9 cellular contexts compared by ENCODE assay signal in the genomic region with DNA sequence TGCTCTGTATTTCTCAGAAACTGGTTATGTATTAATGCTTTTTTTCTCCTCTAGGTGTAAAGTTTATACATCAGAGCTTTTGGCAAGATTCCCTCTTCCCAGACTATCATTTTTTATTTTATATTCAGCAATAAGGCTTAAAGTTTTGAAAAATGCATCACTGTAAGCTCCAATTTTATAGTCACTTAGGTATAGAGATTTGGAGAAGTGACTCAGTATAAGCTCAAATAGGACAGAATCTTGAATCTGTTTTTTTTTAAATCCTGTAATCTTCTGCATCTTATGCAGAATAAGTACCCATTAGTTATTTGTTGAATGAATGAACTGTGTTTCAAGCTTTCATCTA. TPM values are rescaled to one million over a fixed set of nuclear protein-coding genes. Genes with fewer than 3 reads are reported as not detected.
DNase-seq lines count a peak whose midpoint lies in the region; TF ChIP-seq lines count a peak whose summit lies in the region.
"Had no signal": no experiment of that assay in that cellular context is flagged by ENCODE, and none has a peak within 500 bp of the region (broad histone marks: within the 10 kb centered on the region; RNA-seq: fewer than 3 reads in every experiment).

No MANE protein-coding gene starts in this region.

- H3K27ac Mint-ChIP-seq in activated naive CD4-positive, alpha-beta T cell treated with anti-CD3 and anti-CD28 coated beads, Interleukin-2, amount 50 U/mL, for 24 hours: peak overlapping the region; percentile 96

- peaks cover 9% of the 10 kb centered on the region for H3K36me3 Mint-ChIP-seq in activated naive CD4-positive, alpha-beta T cell treated with anti-CD3 and anti-CD28 coated beads, Interleukin-2, amount 50 U/mL, for 24 hours

- peak overlapping the region; percentile 93 for H3K4me3 Mint-ChIP-seq in activated naive CD4-positive, alpha-beta T cell treated with anti-CD3 and anti-CD28 coated beads, Interleukin-2, amount 50 U/mL, for 24 hours

- H3K36me3 ChIP-seq in ascending aorta (no peaks in the 10 kb centered on the region), liver (ENCODE audit: control insufficient read depth in 4 of 4, insufficient read depth in 3 of 4, low read depth in 1 of 4, low read length in 3 of 4) (no peaks in the 10 kb centered on the region), transverse colon (no peaks in the 10 kb centered on the region)

- DNase-seq in activated naive CD4-positive, alpha-beta T cell (lab: John Stamatoyannopoulos, UW): no peak
- DNase-seq in ascending aorta (ENCODE audit: low spot score in 2 of 2) (no peak), transverse colon (no peak), SW 1271 (lab: John Stamatoyannopoulos, UW) (no peak), Ammon's horn (ENCODE audit: low spot score) (no peak), NOMO-1 treated with DMSO at 0.1 percent for 48 hours (lab: John Stamatoyannopoulos, UW; ENCODE audit: unreplicated experiment) (no peak)
- DNase-seq: GDM1 had no signal

- intact Hi-C loops in ascending aorta (cut with DNase I): loop anchor here (5.0 kb wide), 1 partner anchor 181 kb away; no protein-coding TSS in a partner anchor
- intact Hi-C loops in transverse colon (cut with DNase I; ENCODE audit: low total_unique reads): no loop called here

- TF ChIP-seq RAD21 in liver (IDR thresholded peaks at IDR 0.05): no peak

- no peak overlapping the region for H3K9ac ChIP-seq in liver (ENCODE audit: low read depth in 1 of 2, low read length in 2 of 2)

- no peaks in the 10 kb centered on the region for H3K9me3 ChIP-seq in ascending aorta
- no peaks in the 10 kb centered on the region for H3K9me3 ChIP-seq in liver (ENCODE audit: control insufficient read depth in 4 of 4, low read length in 3 of 4)
- no peaks in the 10 kb centered on the region for H3K9me3 ChIP-seq in transverse colon

- H3K9me3 Mint-ChIP-seq in activated naive CD4-positive, alpha-beta T cell treated with anti-CD3 and anti-CD28 coated beads, Interleukin-2, amount 50 U/mL, for 24 hours: no peaks in the 10 kb centered on the region

- H3K27ac ChIP-seq in ascending aorta (peak overlapping the region; percentile 91 to 99), liver (ENCODE audit: low read depth in 1 of 2, low read length in 2 of 2) (peak overlapping the region; percentile 81 to 90), transverse colon (peak overlapping the region; percentile 94 to 98 (median 98))

- in situ Hi-C loops in transverse colon (cut with MboI; ENCODE audit: low pct_ligation_motif_present in 1 of 4, low pct_unique_long_range_greater_than_20kb in 1 of 4, low sequenced_read_pairs in 3 of 4): loop anchor here in 1 of 4 donors (25.0 kb wide), 1 partner anchor 171 kb away; the partner anchor contains the start of gene HINT3

- H3K4me1 ChIP-seq in ascending aorta (peaks cover 0 to 15% of the 10 kb centered on the region in 2 donors), liver (ENCODE audit: control insufficient read depth in 4 of 4, insufficient read depth in 4 of 4, low read length in 3 of 4) (peaks cover 0 to 35% (median 20%) of the 10 kb centered on the region in 4 donors), transverse colon (peaks cover 12 to 20% (median 13%) of the 10 kb centered on the region in 4 donors)

- peak overlapping the region; percentile 90 to 91 for H3K4me3 ChIP-seq in ascending aorta
- peak overlapping the region; percentile 84 to 95 (median 94) for H3K4me3 ChIP-seq in liver (ENCODE audit: low read depth in 1 of 3, low read length in 3 of 3)
- H3K4me3 ChIP-seq in transverse colon: peak overlapping the region in 2 of 4 donors; percentile 61 to 85

- H3K27me3 ChIP-seq in ascending aorta (no peaks in the 10 kb centered on the region), liver (ENCODE audit: control insufficient read depth in 4 of 4, insufficient read depth in 4 of 4, low read length in 3 of 4) (no peaks in the 10 kb centered on the region), transverse colon (no peaks in the 10 kb centered on the region)

- TF ChIP-seq CTCF in ascending aorta (IDR thresholded peaks at IDR 0.05) (peak in 1 of 3 experiments; percentile 23), liver (IDR thresholded peaks at IDR 0.05; ENCODE audit: low read depth, low read length, missing input control) (no peak), transverse colon (IDR thresholded peaks at IDR 0.05) (peak in 1 of 5 experiments; percentile 7)

- no peak for TF ChIP-seq EP300 in transverse colon (IDR thresholded peaks at IDR 0.05; ENCODE audit: low read depth)

- H3K4me1 Mint-ChIP-seq in activated naive CD4-positive, alpha-beta T cell treated with anti-CD3 and anti-CD28 coated beads, Interleukin-2, amount 50 U/mL, for 24 hours: peaks cover 67% of the 10 kb centered on the region

- no peak for TF ChIP-seq POLR2A in transverse colon (IDR thresholded peaks at IDR 0.05)

- no peaks in the 10 kb centered on the region for H3K27me3 Mint-ChIP-seq in activated naive CD4-positive, alpha-beta T cell treated with anti-CD3 and anti-CD28 coated beads, Interleukin-2, amount 50 U/mL, for 24 hours

TF ChIP-seq in liver, 16 proteins besides CTCF, POLR2A, EP300 and RAD21:
- TF ChIP-seq GABPA (IDR thresholded peaks at IDR 0.05 in 1 of 2, conservative IDR thresholded peaks at IDR 0.05 in 1 of 2): no peak
- no peak for TF ChIP-seq HNF4A (conservative IDR thresholded peaks at IDR 0.05)
- no peak for TF ChIP-seq EGR1 (IDR thresholded peaks at IDR 0.05; ENCODE audit: low read depth in 2 of 2)
- TF ChIP-seq ATF3 (IDR thresholded peaks at IDR 0.05): no peak
- TF ChIP-seq, protein P1, sequence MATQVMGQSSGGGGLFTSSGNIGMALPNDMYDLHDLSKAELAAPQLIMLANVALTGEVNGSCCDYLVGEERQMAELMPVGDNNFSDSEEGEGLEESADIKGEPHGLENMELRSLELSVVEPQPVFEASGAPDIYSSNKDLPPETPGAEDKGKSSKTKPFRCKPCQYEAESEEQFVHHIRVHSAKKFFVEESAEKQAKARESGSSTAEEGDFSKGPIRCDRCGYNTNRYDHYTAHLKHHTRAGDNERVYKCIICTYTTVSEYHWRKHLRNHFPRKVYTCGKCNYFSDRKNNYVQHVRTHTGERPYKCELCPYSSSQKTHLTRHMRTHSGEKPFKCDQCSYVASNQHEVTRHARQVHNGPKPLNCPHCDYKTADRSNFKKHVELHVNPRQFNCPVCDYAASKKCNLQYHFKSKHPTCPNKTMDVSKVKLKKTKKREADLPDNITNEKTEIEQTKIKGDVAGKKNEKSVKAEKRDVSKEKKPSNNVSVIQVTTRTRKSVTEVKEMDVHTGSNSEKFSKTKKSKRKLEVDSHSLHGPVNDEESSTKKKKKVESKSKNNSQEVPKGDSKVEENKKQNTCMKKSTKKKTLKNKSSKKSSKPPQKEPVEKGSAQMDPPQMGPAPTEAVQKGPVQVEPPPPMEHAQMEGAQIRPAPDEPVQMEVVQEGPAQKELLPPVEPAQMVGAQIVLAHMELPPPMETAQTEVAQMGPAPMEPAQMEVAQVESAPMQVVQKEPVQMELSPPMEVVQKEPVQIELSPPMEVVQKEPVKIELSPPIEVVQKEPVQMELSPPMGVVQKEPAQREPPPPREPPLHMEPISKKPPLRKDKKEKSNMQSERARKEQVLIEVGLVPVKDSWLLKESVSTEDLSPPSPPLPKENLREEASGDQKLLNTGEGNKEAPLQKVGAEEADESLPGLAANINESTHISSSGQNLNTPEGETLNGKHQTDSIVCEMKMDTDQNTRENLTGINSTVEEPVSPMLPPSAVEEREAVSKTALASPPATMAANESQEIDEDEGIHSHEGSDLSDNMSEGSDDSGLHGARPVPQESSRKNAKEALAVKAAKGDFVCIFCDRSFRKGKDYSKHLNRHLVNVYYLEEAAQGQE (IDR thresholded peaks at IDR 0.05): no peak
- no peak for TF ChIP-seq HNF4G (IDR thresholded peaks at IDR 0.05)
- no peak for TF ChIP-seq NR2F2 (IDR thresholded peaks at IDR 0.05)
- TF ChIP-seq, protein P2, sequence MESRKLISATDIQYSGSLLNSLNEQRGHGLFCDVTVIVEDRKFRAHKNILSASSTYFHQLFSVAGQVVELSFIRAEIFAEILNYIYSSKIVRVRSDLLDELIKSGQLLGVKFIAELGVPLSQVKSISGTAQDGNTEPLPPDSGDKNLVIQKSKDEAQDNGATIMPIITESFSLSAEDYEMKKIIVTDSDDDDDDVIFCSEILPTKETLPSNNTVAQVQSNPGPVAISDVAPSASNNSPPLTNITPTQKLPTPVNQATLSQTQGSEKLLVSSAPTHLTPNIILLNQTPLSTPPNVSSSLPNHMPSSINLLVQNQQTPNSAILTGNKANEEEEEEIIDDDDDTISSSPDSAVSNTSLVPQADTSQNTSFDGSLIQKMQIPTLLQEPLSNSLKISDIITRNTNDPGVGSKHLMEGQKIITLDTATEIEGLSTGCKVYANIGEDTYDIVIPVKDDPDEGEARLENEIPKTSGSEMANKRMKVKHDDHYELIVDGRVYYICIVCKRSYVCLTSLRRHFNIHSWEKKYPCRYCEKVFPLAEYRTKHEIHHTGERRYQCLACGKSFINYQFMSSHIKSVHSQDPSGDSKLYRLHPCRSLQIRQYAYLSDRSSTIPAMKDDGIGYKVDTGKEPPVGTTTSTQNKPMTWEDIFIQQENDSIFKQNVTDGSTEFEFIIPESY (IDR thresholded peaks at IDR 0.05): no peak
- no peak for TF ChIP-seq FOXA2 (IDR thresholded peaks at IDR 0.05)
- TF ChIP-seq, protein P3, sequence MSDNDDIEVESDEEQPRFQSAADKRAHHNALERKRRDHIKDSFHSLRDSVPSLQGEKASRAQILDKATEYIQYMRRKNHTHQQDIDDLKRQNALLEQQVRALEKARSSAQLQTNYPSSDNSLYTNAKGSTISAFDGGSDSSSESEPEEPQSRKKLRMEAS (IDR thresholded peaks at IDR 0.05): no peak
- TF ChIP-seq SP1 (IDR thresholded peaks at IDR 0.05): no peak
- TF ChIP-seq TAF1 (conservative IDR thresholded peaks at IDR 0.05): no peak
- no peak for TF ChIP-seq RXRA (IDR thresholded peaks at IDR 0.05)
- no peak for TF ChIP-seq JUND (IDR thresholded peaks at IDR 0.05)
- TF ChIP-seq FOXA1 (IDR thresholded peaks at IDR 0.05): no peak
- no peak for TF ChIP-seq YY1 (IDR thresholded peaks at IDR 0.05)

RNA-seq across cellular contexts. Expression of gene NCOA7, which starts 1.0 kb away (rescaled TPM):
- total RNA-seq in ascending aorta (37.4 TPM), liver (10 to 100 TPM; 21.7 to 40.9 TPM), transverse colon (10 to 100 TPM; 16.7 to 28.3 (median 21.2) TPM)
- polyA plus RNA-seq in liver: 10 to 100 TPM in 1 of 2 donors, 1 to 10 TPM in 1; 8.6 to 13.4 TPM

RNA-seq across cellular contexts. Expression of gene HEY2, which starts 42.4 kb away (rescaled TPM):
- 0.32 TPM for total RNA-seq in ascending aorta
- 1 to 10 TPM; 1.0 to 1.4 TPM for total RNA-seq in liver
- 1 to 10 TPM; 1.4 to 2.0 TPM for polyA plus RNA-seq in liver
- total RNA-seq in transverse colon: under 1 TPM in 2 of 4 donors, not detected in 2; 0.41 to 0.79 TPM
